ENCODE assay signal across 24 cellular contexts in the genomic region with DNA sequence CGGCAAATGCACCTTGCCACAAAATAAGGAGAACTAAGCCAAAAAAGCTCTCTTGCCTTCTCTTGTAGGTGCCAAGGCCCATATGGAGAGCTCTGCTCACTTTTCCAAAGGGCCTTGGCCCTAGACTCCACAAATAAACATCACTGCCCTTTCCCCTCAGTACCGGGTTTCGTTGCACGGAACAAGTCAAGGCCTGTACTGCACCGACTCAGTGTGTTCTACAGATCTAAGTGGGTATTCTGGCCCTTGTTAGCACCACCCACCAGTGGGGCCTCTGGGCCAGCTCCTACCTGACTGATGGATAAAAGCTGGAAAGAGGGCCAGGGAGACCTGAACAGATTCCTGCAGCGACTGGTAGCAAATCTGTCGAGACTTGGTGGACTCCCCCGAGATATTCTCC. TPM values are rescaled to one million over a fixed set of nuclear protein-coding genes. Genes with fewer than 3 reads are reported as not detected.
A peak's percentile ranks its signal among the peaks of the same experiment; 100 is the strongest.
DNase-seq lines count a peak whose midpoint lies in the region; ATAC-seq and TF ChIP-seq lines count a peak whose summit lies in the region.
"Had no signal": no experiment of that assay in that cellular context is flagged by ENCODE, and none has a peak within 500 bp of the region (broad histone marks: within the 10 kb centered on the region; RNA-seq: fewer than 3 reads in every experiment).

No MANE protein-coding gene starts in this region.

- H3K9me3 Mint-ChIP-seq in natural killer cell treated with Interleukin-12 subunit alpha and Interleukin-12 subunit beta and Interleukin-15 and Interleukin-18, amount 100 ng/mL, for 72 hours: no peaks in the 10 kb centered on the region
- H3K9me3 Mint-ChIP-seq in natural killer cell (no peaks in the 10 kb centered on the region), immature natural killer cell (no peaks in the 10 kb centered on the region)
- H3K9me3 Mint-ChIP-seq in activated naive CD8-positive, alpha-beta T cell treated with anti-CD3 and anti-CD28 coated beads for 36 hours: no peaks in the 10 kb centered on the region
- H3K9me3 Mint-ChIP-seq: activated T-cell treated with anti-CD3 and anti-CD28 coated beads, Interleukin-2, amount 50 U/mL, for 4 hours; nephron had no signal

- no peak for ATAC-seq in natural killer cell treated with Interleukin-12 subunit alpha and Interleukin-12 subunit beta and Interleukin-15 and Interleukin-18, amount 100 ng/mL, for 72 hours
- ATAC-seq in natural killer cell (no peak), GM19023 (IDR thresholded peaks at IDR 0.05; ENCODE audit: unreplicated experiment) (no peak)
- ATAC-seq: activated CD8-positive, alpha-beta T cell treated with anti-CD3 and anti-CD28 coated beads, Interleukin-2, amount 10 ng/mL, durations not matched to agents 7 days and 5 days; activated T-cell treated with anti-CD3 and anti-CD28 coated beads, Interleukin-2, amount 50 U/mL, for 4 hours; left cardiac atrium; upper lobe of right lung had no signal

- peaks cover 6% of the 10 kb centered on the region for H3K36me3 Mint-ChIP-seq in natural killer cell treated with Interleukin-12 subunit alpha and Interleukin-12 subunit beta and Interleukin-15 and Interleukin-18, amount 100 ng/mL, for 72 hours
- H3K36me3 Mint-ChIP-seq in natural killer cell (peaks cover 17% of the 10 kb centered on the region), immature natural killer cell (peaks cover 17 to 61% (median 35%) of the 10 kb centered on the region in 3 donors)
- H3K36me3 Mint-ChIP-seq in activated naive CD8-positive, alpha-beta T cell treated with anti-CD3 and anti-CD28 coated beads for 36 hours: peaks cover 30% of the 10 kb centered on the region

- H3K27me3 Mint-ChIP-seq in natural killer cell treated with Interleukin-12 subunit alpha and Interleukin-12 subunit beta and Interleukin-15 and Interleukin-18, amount 100 ng/mL, for 72 hours: no peaks in the 10 kb centered on the region
- H3K27me3 Mint-ChIP-seq in natural killer cell (ENCODE audit: low read depth in 2 of 2) (no peaks in the 10 kb centered on the region), immature natural killer cell (ENCODE audit: low read depth in 3 of 3) (peaks cover 0 to 8% (median 0%) of the 10 kb centered on the region in 3 donors)
- no peaks in the 10 kb centered on the region for H3K27me3 Mint-ChIP-seq in activated naive CD8-positive, alpha-beta T cell treated with anti-CD3 and anti-CD28 coated beads for 36 hours
- H3K27me3 Mint-ChIP-seq: activated naive CD8-positive, alpha-beta T cell had no signal

- H3K27ac Mint-ChIP-seq in natural killer cell treated with Interleukin-12 subunit alpha and Interleukin-12 subunit beta and Interleukin-15 and Interleukin-18, amount 100 ng/mL, for 72 hours: no peak overlapping the region
- H3K27ac Mint-ChIP-seq in natural killer cell (no peak overlapping the region), immature natural killer cell (peak overlapping the region in 5 of 6 donors; percentile 15 to 70 (median 42))
- peak overlapping the region; percentile 39 for H3K27ac Mint-ChIP-seq in activated naive CD8-positive, alpha-beta T cell treated with anti-CD3 and anti-CD28 coated beads for 36 hours
- H3K27ac Mint-ChIP-seq: activated naive CD8-positive, alpha-beta T cell; nephron had no signal

- no peak overlapping the region for H3K4me3 Mint-ChIP-seq in natural killer cell treated with Interleukin-12 subunit alpha and Interleukin-12 subunit beta and Interleukin-15 and Interleukin-18, amount 100 ng/mL, for 72 hours
- H3K4me3 Mint-ChIP-seq in natural killer cell: no peak overlapping the region
- H3K4me3 Mint-ChIP-seq in activated naive CD8-positive, alpha-beta T cell treated with anti-CD3 and anti-CD28 coated beads for 36 hours: no peak overlapping the region
- H3K4me3 Mint-ChIP-seq in immature natural killer cell: no peak overlapping the region
- H3K4me3 Mint-ChIP-seq: activated CD8-positive, alpha-beta T cell treated with anti-CD3 and anti-CD28 coated beads, Interleukin-2, amount 10 ng/mL, durations not matched to agents 7 days and 5 days; activated naive CD8-positive, alpha-beta T cell; activated T-cell treated with anti-CD3 and anti-CD28 coated beads, Interleukin-2, amount 50 U/mL, for 4 hours; nephron had no signal

- peak; percentile 6 for DNase-seq in natural killer cell treated with Interleukin-12 subunit alpha and Interleukin-12 subunit beta and Interleukin-15 and Interleukin-18, amount 100 ng/mL, for 72 hours (ENCODE audit: low spot score)
- DNase-seq in natural killer cell (no peak), immature natural killer cell (no peak), nucleus accumbens (lab: John Stamatoyannopoulos, UW) (no peak), mucosa of gallbladder (ENCODE audit: low spot score) (no peak)
- no peak for DNase-seq in activated naive CD8-positive, alpha-beta T cell treated with anti-CD3 and anti-CD28 coated beads for 36 hours
- DNase-seq: activated CD4-positive, CD25-positive, alpha-beta regulatory T cell treated with anti-CD3 and anti-CD28 coated beads, Interleukin-2, amount 50 U/mL, for 72 hours; activated CD8-positive, alpha-beta T cell treated with anti-CD3 and anti-CD28 coated beads, Interleukin-2, amount 10 ng/mL, durations not matched to agents 7 days and 5 days; activated T-cell treated with anti-CD3 and anti-CD28 coated beads, Interleukin-2, amount 50 U/mL, for 4 hours; HCEC 1CT; left cardiac atrium; MM.1S; NCI-H82; Right ventricle myocardium superior; sigmoid colon; substantia nigra; SW 1271; upper lobe of right lung had no signal

- no peak for TF ChIP-seq CTCF in natural killer cell (IDR thresholded peaks at IDR 0.05)

- intact Hi-C loops in natural killer cell (cut with micrococcal nuclease): no loop called here

- H3K4me1 Mint-ChIP-seq in natural killer cell treated with Interleukin-12 subunit alpha and Interleukin-12 subunit beta and Interleukin-15 and Interleukin-18, amount 100 ng/mL, for 72 hours (ENCODE audit: low read depth in 2 of 2): peaks cover 14 to 18% of the 10 kb centered on the region in 2 donors
- peaks cover 18% of the 10 kb centered on the region in 2 donors for H3K4me1 Mint-ChIP-seq in natural killer cell
- peaks cover 16% of the 10 kb centered on the region for H3K4me1 Mint-ChIP-seq in activated naive CD8-positive, alpha-beta T cell treated with anti-CD3 and anti-CD28 coated beads for 36 hours
- H3K4me1 Mint-ChIP-seq in immature natural killer cell: peaks cover 17 to 33% of the 10 kb centered on the region in 2 donors
- H3K4me1 Mint-ChIP-seq: nephron had no signal

RNA-seq across cellular contexts. Expression of gene GSG1L, which starts 43.7 kb away (rescaled TPM):
- total RNA-seq in natural killer cell treated with Interleukin-12 subunit alpha and Interleukin-12 subunit beta and Interleukin-15 and Interleukin-18, amount 100 ng/mL, for 72 hours: not detected
- under 1 TPM in 1 of 3 donors, not detected in 2; 0.25 TPM for total RNA-seq in natural killer cell
- not detected for total RNA-seq in activated naive CD8-positive, alpha-beta T cell treated with anti-CD3 and anti-CD28 coated beads for 36 hours
- not detected for polyA plus RNA-seq in immature natural killer cell
- total RNA-seq in mucosa of gallbladder: not detected
- total RNA-seq: activated T-cell treated with anti-CD3 and anti-CD28 coated beads, Interleukin-2, amount 50 U/mL, for 4 hours; G401; posterior vena cava; Right ventricle myocardium superior had no signal
- polyA plus RNA-seq: AG04450 had no signal

Comparison
In these comparisons a context has a peak if more than half of its experiments do, and no peak if none do; other contexts are left out.
1. H3K27ac Mint-ChIP-seq: peak in activated naive CD8-positive, alpha-beta T cell treated with anti-CD3 and anti-CD28 coated beads for 36 hours (single experiment) and immature natural killer cell (5 of 6); none in natural killer cell treated with Interleukin-12 subunit alpha and Interleukin-12 subunit beta and Interleukin-15 and Interleukin-18, amount 100 ng/mL, for 72 hours (0 of 2) and natural killer cell (0 of 2).